ENCODE assay signal across 8 cellular contexts in genomic region chr1:30779294-30780071, GRCh38. TPM values are rescaled to one million over a fixed set of nuclear protein-coding genes. Genes with fewer than 3 reads are reported as not detected.
A peak's percentile ranks its signal among the peaks of the same experiment; 100 is the strongest.
DNase-seq lines count a peak whose midpoint lies in the region; ATAC-seq and TF ChIP-seq lines count a peak whose summit lies in the region.

No MANE protein-coding gene starts in this region.

- TF ChIP-seq CTCF in GM12864 (IDR thresholded peaks at IDR 0.05; ENCODE audit: low read depth, low read length, missing control alignments), result peak; percentile 89
- TF ChIP-seq CTCF in dorsolateral prefrontal cortex (IDR thresholded peaks at IDR 0.05 in 54 of 56, conservative IDR thresholded peaks at IDR 0.05 in 2 of 56; ENCODE audit: low read depth in 1 of 56, partially characterized antibody in 56 of 56), result peak in 55 of 56 donors; percentile 83 to 100 (median 97)

- H3K27ac ChIP-seq in dorsolateral prefrontal cortex, result peak overlapping the region in 37 of 59 donors; percentile 7 to 90 (median 73)

- no peaks in the 10 kb centered on the region for H3K27me3 ChIP-seq in dorsolateral prefrontal cortex

- no peaks in the 10 kb centered on the region for H3K9me3 Mint-ChIP-seq in activated CD4-positive, alpha-beta memory T cell treated with anti-CD3 and anti-CD28 coated beads for 36 hours
- no peaks in the 10 kb centered on the region for H3K9me3 Mint-ChIP-seq in memory B cell

- intact Hi-C loops in activated CD4-positive, alpha-beta memory T cell treated with anti-CD3 and anti-CD28 coated beads for 36 hours (cut with micrococcal nuclease), result loop anchor here (1.0 to 2.0 kb wide), 3 partner anchors 23 to 60 kb away; partner anchors contain the start of gene LAPTM5
- intact Hi-C loops in dorsolateral prefrontal cortex (cut with DNase I), result loop anchor here (1.0 to 10.0 kb wide), 3 partner anchors 60 to 1547 kb away; partner anchors contain the start of gene MECR (in 1 of the 2)

- no peaks in the 10 kb centered on the region for H3K36me3 Mint-ChIP-seq in activated CD4-positive, alpha-beta memory T cell treated with anti-CD3 and anti-CD28 coated beads for 36 hours
- H3K36me3 Mint-ChIP-seq in memory B cell, result no peaks in the 10 kb centered on the region

- peaks cover 5% of the 10 kb centered on the region for H3K4me1 Mint-ChIP-seq in activated CD4-positive, alpha-beta memory T cell treated with anti-CD3 and anti-CD28 coated beads for 36 hours (ENCODE audit: low read depth)
- H3K4me1 Mint-ChIP-seq in memory B cell, result peaks cover 19% of the 10 kb centered on the region

- no peaks in the 10 kb centered on the region for H3K27me3 Mint-ChIP-seq in activated CD4-positive, alpha-beta memory T cell treated with anti-CD3 and anti-CD28 coated beads for 36 hours
- no peaks in the 10 kb centered on the region for H3K27me3 Mint-ChIP-seq in memory B cell

- POLR2A ChIA-PET in activated CD4-positive, alpha-beta memory T cell treated with anti-CD3 and anti-CD28 coated beads for 36 hours (lab: Charles Lee), result interaction anchor here (0.7 to 3.1 kb wide), 4 partner anchors 13 to 60 kb away, joined by 3 to 29 read pairs (median 3); no protein-coding TSS in a partner anchor

- DNase-seq in GM12864 (ENCODE audit: low read depth) (no peak), NCI-H748 treated with DMSO at 0.1 percent for 48 hours (lab: John Stamatoyannopoulos, UW) (peak; percentile 37), dorsolateral prefrontal cortex (peak; percentile 50 to 94 (median 88)), memory B cell (ENCODE audit: low spot score in 2 of 2) (peak; percentile 97 to 99)
- peak; percentile 96 for DNase-seq in activated CD4-positive, alpha-beta memory T cell treated with anti-CD3 and anti-CD28 coated beads for 36 hours
- peak; percentile 78 to 79 for DNase-seq in stimulated activated CD8-positive, alpha-beta memory T cell treated with anti-CD3 and anti-CD28 coated beads, Interleukin-15, amount 100 ng/mL, for 48 hours (ENCODE audit: low read depth in 2 of 2)

- H3K27ac Mint-ChIP-seq in activated CD4-positive, alpha-beta memory T cell treated with anti-CD3 and anti-CD28 coated beads for 36 hours, result no peak overlapping the region
- peak overlapping the region; percentile 94 for H3K27ac Mint-ChIP-seq in memory B cell

- CTCF ChIA-PET in activated CD4-positive, alpha-beta memory T cell treated with anti-CD3 and anti-CD28 coated beads for 36 hours (lab: Charles Lee), result interaction anchor here (0.6 to 9.4 kb wide), 36 partner anchors 9 to 1721 kb away, joined by 3 to 445 read pairs (median 5); partner anchors contain the start of genes LAPTM5 and MATN1

- H3K4me3 ChIP-seq in GM12864 (ENCODE audit: low read depth, low read length), result no peak overlapping the region
- H3K4me3 ChIP-seq in dorsolateral prefrontal cortex, result no peak overlapping the region

- no peak overlapping the region for H3K4me3 Mint-ChIP-seq in activated CD4-positive, alpha-beta memory T cell treated with anti-CD3 and anti-CD28 coated beads for 36 hours
- H3K4me3 Mint-ChIP-seq in memory B cell, result peak overlapping the region; percentile 2

- ATAC-seq in HG02973 (IDR thresholded peaks at IDR 0.05; ENCODE audit: unreplicated experiment) (peak; percentile 51), memory B cell (ENCODE audit: low read depth) (peak; percentile 59), HG03457 (IDR thresholded peaks at IDR 0.05; ENCODE audit: unreplicated experiment) (no peak)

RNA-seq across cellular contexts. Expression of gene LAPTM5, which starts 21.9 kb away (rescaled TPM):
- total RNA-seq in activated CD4-positive, alpha-beta memory T cell treated with anti-CD3 and anti-CD28 coated beads for 36 hours, result 100 to 1,000 TPM; 190 to 196 TPM
- 100 to 1,000 TPM in 2 of 120 experiments, 10 to 100 TPM in 116, 1 to 10 TPM in 2; 8.8 to 116 (median 32.9) TPM for total RNA-seq in dorsolateral prefrontal cortex

RNA-seq across cellular contexts. Expression of gene MATN1, which starts 56.1 kb away (rescaled TPM):
- total RNA-seq in activated CD4-positive, alpha-beta memory T cell treated with anti-CD3 and anti-CD28 coated beads for 36 hours, result under 1 TPM in 1 of 2 experiments, not detected in 1; 0.34 TPM
- total RNA-seq in dorsolateral prefrontal cortex, result 1 to 10 TPM in 16 of 120 experiments, under 1 TPM in 94, not detected in 10; 0.11 to 2.4 (median 0.50) TPM
